In genomic region chr12:49055092-49055491, GRCh38 we compare ENCODE assay signal across 18 cellular contexts. TPM values are rescaled to one million over a fixed set of nuclear protein-coding genes. Genes with fewer than 3 reads are reported as not detected.
DNase-seq lines count a peak whose midpoint lies in the region; ATAC-seq and TF ChIP-seq lines count a peak whose summit lies in the region.
"Had no signal": no experiment of that assay in that cellular context is flagged by ENCODE, and none has a peak within 500 bp of the region (broad histone marks: within the 10 kb centered on the region; RNA-seq: fewer than 3 reads in every experiment).

No MANE protein-coding gene starts in this region.

- H3K4me3 Mint-ChIP-seq in activated CD8-positive, alpha-beta T cell treated with anti-CD3 and anti-CD28 coated beads for 36 hours = no peak overlapping the region
- H3K4me3 Mint-ChIP-seq in memory B cell = no peak overlapping the region
- no peak overlapping the region for H3K4me3 Mint-ChIP-seq in activated CD4-positive, alpha-beta memory T cell treated with anti-CD3 and anti-CD28 coated beads for 36 hours

- no peak overlapping the region for H3K4me3 ChIP-seq in thyroid gland (replicated peaks in 1 of 3)
- H3K4me3 ChIP-seq: HAP-1, uterus had no signal

- no peak overlapping the region for H3K27ac ChIP-seq in thyroid gland
- H3K27ac ChIP-seq: uterus had no signal

- H3K4me1 Mint-ChIP-seq in activated CD8-positive, alpha-beta T cell treated with anti-CD3 and anti-CD28 coated beads for 36 hours (ENCODE audit: low read depth) = peaks cover 41% of the 10 kb centered on the region
- H3K4me1 Mint-ChIP-seq in memory B cell = peaks cover 60% of the 10 kb centered on the region
- peaks cover 40% of the 10 kb centered on the region for H3K4me1 Mint-ChIP-seq in activated CD4-positive, alpha-beta memory T cell treated with anti-CD3 and anti-CD28 coated beads for 36 hours (ENCODE audit: low read depth)

- peak overlapping the region; percentile 2 for H3K27ac Mint-ChIP-seq in activated CD8-positive, alpha-beta T cell treated with anti-CD3 and anti-CD28 coated beads for 36 hours
- peak overlapping the region; percentile 71 for H3K27ac Mint-ChIP-seq in memory B cell
- no peak overlapping the region for H3K27ac Mint-ChIP-seq in activated CD4-positive, alpha-beta memory T cell treated with anti-CD3 and anti-CD28 coated beads for 36 hours

- TF ChIP-seq POLR2A in thyroid gland (IDR thresholded peaks at IDR 0.05) = no peak

- H3K9me3 Mint-ChIP-seq in activated CD8-positive, alpha-beta T cell treated with anti-CD3 and anti-CD28 coated beads for 36 hours = no peaks in the 10 kb centered on the region
- no peaks in the 10 kb centered on the region for H3K9me3 Mint-ChIP-seq in memory B cell
- H3K9me3 Mint-ChIP-seq in activated CD4-positive, alpha-beta memory T cell treated with anti-CD3 and anti-CD28 coated beads for 36 hours = no peaks in the 10 kb centered on the region

- no peaks in the 10 kb centered on the region for H3K27me3 ChIP-seq in thyroid gland
- H3K27me3 ChIP-seq: uterus had no signal

- H3K27me3 Mint-ChIP-seq in activated CD8-positive, alpha-beta T cell treated with anti-CD3 and anti-CD28 coated beads for 36 hours = no peaks in the 10 kb centered on the region
- H3K27me3 Mint-ChIP-seq in memory B cell = no peaks in the 10 kb centered on the region
- no peaks in the 10 kb centered on the region for H3K27me3 Mint-ChIP-seq in activated CD4-positive, alpha-beta memory T cell treated with anti-CD3 and anti-CD28 coated beads for 36 hours

- no peaks in the 10 kb centered on the region for H3K9me3 ChIP-seq in thyroid gland
- H3K9me3 ChIP-seq: HAP-1, uterus had no signal

- intact Hi-C loops in cardiac septum (cut with DNase I) (loop anchor here (5.0 kb wide), 1 partner anchor 38 kb away; the partner anchor contains the start of gene PRKAG1), Right ventricle myocardium superior (cut with DNase I) (no loop called here), thyroid gland (cut with DNase I) (no loop called here)
- intact Hi-C loops in activated CD8-positive, alpha-beta T cell treated with anti-CD3 and anti-CD28 coated beads for 36 hours (cut with micrococcal nuclease) = no loop called here
- intact Hi-C loops in activated CD4-positive, alpha-beta memory T cell treated with anti-CD3 and anti-CD28 coated beads for 36 hours (cut with micrococcal nuclease) = loop anchor here (5.0 kb wide), 2 partner anchors 77 to 182 kb away; partner anchors contain the start of gene TUBA1B

- POLR2A ChIA-PET in activated CD8-positive, alpha-beta T cell treated with anti-CD3 and anti-CD28 coated beads for 36 hours (lab: Charles Lee) = interaction anchor here (0.9 to 4.5 kb wide), 5 partner anchors 11 to 75 kb away, joined by 3 to 31 read pairs (median 6); partner anchors contain the start of genes RHEBL1 and TUBA1B
- POLR2A ChIA-PET in activated CD4-positive, alpha-beta memory T cell treated with anti-CD3 and anti-CD28 coated beads for 36 hours (lab: Charles Lee) = no interaction called here

- ATAC-seq in Right ventricle myocardium superior (ENCODE audit: poor library complexity) (no peak), memory B cell (ENCODE audit: low read depth) (no peak), HG02588 (IDR thresholded peaks at IDR 0.05; ENCODE audit: unreplicated experiment) (no peak), HG03159 (IDR thresholded peaks at IDR 0.05; ENCODE audit: unreplicated experiment) (no peak)
- ATAC-seq in activated CD8-positive, alpha-beta T cell treated with anti-CD3 and anti-CD28 coated beads for 36 hours = no peak
- ATAC-seq: left ventricle myocardium superior had no signal

- DNase-seq in cardiac septum (ENCODE audit: low spot score) (peak; percentile 19), Right ventricle myocardium superior (no peak), memory B cell (ENCODE audit: low spot score in 2 of 2) (no peak), thyroid gland (no peak)
- DNase-seq in activated CD8-positive, alpha-beta T cell treated with anti-CD3 and anti-CD28 coated beads for 36 hours = no peak
- DNase-seq in activated CD4-positive, alpha-beta memory T cell treated with anti-CD3 and anti-CD28 coated beads for 36 hours = no peak
- DNase-seq: activated CD4-positive, alpha-beta T cell treated with anti-CD3 and anti-CD28 coated beads, Interleukin-2, amount 50 U/mL, for 1 hour; activated T-cell treated with anti-CD3 and anti-CD28 coated beads, Interleukin-2, amount 50 U/mL, for 1 hour; foreskin melanocyte; GF-D8; left ventricle myocardium superior; NCI-H2081 treated with DMSO at 0.1 percent for 48 hours; NCI-H526; stimulated activated CD4-positive, alpha-beta T cell treated with anti-CD3 and anti-CD28 coated beads, Interleukin-15, amount 100 ng/mL, for 24 hours; uterus had no signal

- H3K36me3 Mint-ChIP-seq in activated CD8-positive, alpha-beta T cell treated with anti-CD3 and anti-CD28 coated beads for 36 hours (ENCODE audit: low read depth) = peaks cover 61% of the 10 kb centered on the region
- H3K36me3 Mint-ChIP-seq in memory B cell = peaks cover 31% of the 10 kb centered on the region
- H3K36me3 Mint-ChIP-seq in activated CD4-positive, alpha-beta memory T cell treated with anti-CD3 and anti-CD28 coated beads for 36 hours = peaks cover 38% of the 10 kb centered on the region

- peaks cover 33 to 36% of the 10 kb centered on the region in 2 donors for H3K4me1 ChIP-seq in thyroid gland

- H3K36me3 ChIP-seq in thyroid gland = peaks cover 43 to 47% of the 10 kb centered on the region in 2 donors
- H3K36me3 ChIP-seq: uterus had no signal

- TF ChIP-seq CTCF in activated CD8-positive, alpha-beta T cell treated with anti-CD3 and anti-CD28 coated beads for 36 hours (IDR thresholded peaks at IDR 0.05) = no peak
- no peak for TF ChIP-seq CTCF in thyroid gland (IDR thresholded peaks at IDR 0.05)

- CTCF ChIA-PET in activated CD8-positive, alpha-beta T cell treated with anti-CD3 and anti-CD28 coated beads for 36 hours (lab: Charles Lee) = interaction anchor here (0.7 to 6.5 kb wide), 7 partner anchors 9 to 131 kb away, joined by 3 to 53 read pairs (median 5); no protein-coding TSS in a partner anchor
- CTCF ChIA-PET in activated CD4-positive, alpha-beta memory T cell treated with anti-CD3 and anti-CD28 coated beads for 36 hours (lab: Charles Lee) = interaction anchor here (0.7 to 3.1 kb wide), 7 partner anchors 9 to 58 kb away, joined by 3 to 30 read pairs (median 9); no protein-coding TSS in a partner anchor

- WGBS in thyroid gland, 2 donors = 86 to 91% methylated on average over 4 of the region's 4 CpGs

RNA-seq across cellular contexts. Expression of gene KMT2D, which starts 5.5 kb away (rescaled TPM):
- 63.8 TPM for total RNA-seq in cardiac septum
- 38.1 TPM for total RNA-seq in Right ventricle myocardium superior
- total RNA-seq in activated CD8-positive, alpha-beta T cell treated with anti-CD3 and anti-CD28 coated beads for 36 hours = 10 to 100 TPM; 57.5 to 62.3 TPM
- 100 to 1,000 TPM in 1 of 4 donors, 10 to 100 TPM in 3; 42.5 to 107 (median 71.6) TPM for total RNA-seq in thyroid gland
- total RNA-seq in activated CD4-positive, alpha-beta memory T cell treated with anti-CD3 and anti-CD28 coated beads for 36 hours = 10 to 100 TPM; 47.9 to 49.0 TPM

RNA-seq across cellular contexts. Expression of gene RHEBL1, which starts 14.7 kb away (rescaled TPM):
- total RNA-seq in cardiac septum (0.38 TPM), Right ventricle myocardium superior (0.48 TPM), thyroid gland (under 1 TPM in 1 of 4 donors, not detected in 3; 0.98 TPM)
- 10 to 100 TPM; 18.5 to 19.8 TPM for total RNA-seq in activated CD8-positive, alpha-beta T cell treated with anti-CD3 and anti-CD28 coated beads for 36 hours
- total RNA-seq in activated CD4-positive, alpha-beta memory T cell treated with anti-CD3 and anti-CD28 coated beads for 36 hours = 10 to 100 TPM; 15.6 to 16.1 TPM

RNA-seq across cellular contexts. Expression of gene PRKAG1, which starts 36.5 kb away (rescaled TPM):
- total RNA-seq in cardiac septum (80.4 TPM), Right ventricle myocardium superior (92.8 TPM), thyroid gland (10 to 100 TPM; 50.3 to 68.1 (median 59.9) TPM)
- 10 to 100 TPM; 43.3 to 47.3 TPM for total RNA-seq in activated CD8-positive, alpha-beta T cell treated with anti-CD3 and anti-CD28 coated beads for 36 hours
- total RNA-seq in activated CD4-positive, alpha-beta memory T cell treated with anti-CD3 and anti-CD28 coated beads for 36 hours = 10 to 100 TPM; 52.0 to 55.8 TPM

RNA-seq across cellular contexts. Expression of gene DHH, which starts 39.5 kb away (rescaled TPM):
- 1.6 TPM for total RNA-seq in cardiac septum
- total RNA-seq in Right ventricle myocardium superior = 0.32 TPM
- under 1 TPM in 1 of 2 experiments, not detected in 1; 0.14 TPM for total RNA-seq in activated CD8-positive, alpha-beta T cell treated with anti-CD3 and anti-CD28 coated beads for 36 hours
- total RNA-seq in thyroid gland = under 1 TPM; 0.17 to 0.94 (median 0.44) TPM
- not detected for total RNA-seq in activated CD4-positive, alpha-beta memory T cell treated with anti-CD3 and anti-CD28 coated beads for 36 hours

RNA-seq across cellular contexts. Expression of gene LMBR1L, which starts 55.6 kb away (rescaled TPM):
- total RNA-seq in cardiac septum (33.3 TPM), Right ventricle myocardium superior (30.0 TPM), thyroid gland (10 to 100 TPM; 30.4 to 54.8 (median 46.6) TPM)
- total RNA-seq in activated CD8-positive, alpha-beta T cell treated with anti-CD3 and anti-CD28 coated beads for 36 hours = 10 to 100 TPM; 43.5 to 50.9 TPM
- total RNA-seq in activated CD4-positive, alpha-beta memory T cell treated with anti-CD3 and anti-CD28 coated beads for 36 hours = 10 to 100 TPM; 55.0 to 59.1 TPM

Comparison
In these comparisons a context has a peak if more than half of its experiments do, and no peak if none do; other contexts are left out.
1. intact Hi-C loops: an anchor here in cardiac septum (5.0 kb wide) and activated CD4-positive, alpha-beta memory T cell treated with anti-CD3 and anti-CD28 coated beads for 36 hours (5.0 kb wide); none called in Right ventricle myocardium superior, activated CD8-positive, alpha-beta T cell treated with anti-CD3 and anti-CD28 coated beads for 36 hours and thyroid gland.
2. RNA of gene RHEBL1, which starts 14.7 kb away (total RNA-seq): 18.5 to 19.8 TPM in activated CD8-positive, alpha-beta T cell treated with anti-CD3 and anti-CD28 coated beads for 36 hours and 15.6 to 16.1 TPM in activated CD4-positive, alpha-beta memory T cell treated with anti-CD3 and anti-CD28 coated beads for 36 hours; 0.48 TPM in Right ventricle myocardium superior (single experiment), 0.38 TPM in cardiac septum (single experiment) and 0.98 TPM in thyroid gland; every median in the first group is over 4 times any median in the second.